Comparison of ENCODE assay signal across 8 cellular contexts in the genomic region with DNA sequence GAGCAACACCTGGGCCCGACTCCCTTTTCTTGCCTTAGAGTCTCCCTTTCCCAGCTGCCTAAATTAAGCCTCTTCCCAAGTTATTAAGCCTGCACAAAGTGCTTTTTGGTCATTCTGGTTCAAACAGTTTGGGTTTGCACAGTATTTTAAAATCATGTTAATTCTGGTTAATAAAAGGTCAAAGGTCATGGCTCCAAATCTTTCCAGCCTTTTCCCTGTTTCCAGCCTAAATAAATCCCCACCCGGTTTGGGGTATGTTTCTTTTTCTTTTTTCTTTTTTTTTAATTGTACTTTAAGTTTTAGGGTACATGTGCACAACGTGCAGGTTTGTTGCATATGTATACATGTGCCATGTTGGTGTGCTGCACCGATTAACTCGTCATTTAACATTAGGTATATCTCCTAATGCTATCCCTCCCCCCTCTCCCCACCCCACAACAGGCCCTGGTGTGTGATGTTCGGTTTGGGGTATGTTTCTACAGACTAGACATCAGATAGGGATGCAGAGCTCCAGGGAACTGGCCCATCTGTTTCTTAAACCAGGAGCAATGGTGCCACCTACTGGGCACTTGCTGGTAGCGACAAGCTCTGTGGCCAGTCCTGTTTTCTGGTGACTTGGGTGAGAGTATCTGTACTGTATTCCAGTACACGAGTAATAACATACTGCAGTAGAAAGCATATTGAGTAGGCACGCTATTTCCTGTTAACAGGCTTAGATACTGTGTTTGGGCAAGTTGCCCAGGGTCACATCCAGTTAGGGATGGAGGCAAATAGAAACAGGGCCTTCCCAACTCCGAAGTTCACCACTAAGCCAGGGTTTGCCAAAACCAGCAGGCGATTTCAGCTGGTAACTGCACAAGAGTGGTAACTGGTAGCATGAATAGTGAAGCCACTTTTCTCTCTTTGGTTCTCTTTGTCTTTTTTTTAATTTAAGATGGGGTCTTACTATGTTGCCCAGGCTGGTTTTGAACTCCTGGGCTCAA.
DNase-seq lines count a peak whose midpoint lies in the region; ATAC-seq and TF ChIP-seq lines count a peak whose summit lies in the region.

No MANE protein-coding gene starts in this region.

- ATAC-seq in HG03108 (IDR thresholded peaks at IDR 0.05; ENCODE audit: unreplicated experiment) = peak; percentile 85
- peak; percentile 98 for ATAC-seq in left lobe of liver
- ATAC-seq in HG02588 (IDR thresholded peaks at IDR 0.05; ENCODE audit: unreplicated experiment) = no peak

- no peak overlapping the region for H3K4me3 Mint-ChIP-seq in chondrocyte (ENCODE audit: unreplicated experiment)

- peaks cover 13% of the 10 kb centered on the region for H3K4me1 Mint-ChIP-seq in chondrocyte (ENCODE audit: low read depth)

- H3K36me3 Mint-ChIP-seq in chondrocyte (ENCODE audit: low read depth) = no peaks in the 10 kb centered on the region

- no peaks in the 10 kb centered on the region for H3K27me3 Mint-ChIP-seq in chondrocyte (ENCODE audit: low read depth)

- no peaks in the 10 kb centered on the region for H3K9me3 Mint-ChIP-seq in chondrocyte (ENCODE audit: low read depth)

- H3K27ac Mint-ChIP-seq in chondrocyte (ENCODE audit: unreplicated experiment) = peak overlapping the region; percentile 22

- peak; percentile 93 for TF ChIP-seq CTCF in chondrocyte (IDR thresholded peaks at IDR 0.05)

- DNase-seq in GM04503 (ENCODE audit: low read depth) (peak; percentile 45), NCI-H510A (lab: John Stamatoyannopoulos, UW) (peak; percentile 53), chondrocyte (ENCODE audit: low spot score) (no peak), left lobe of liver (ENCODE audit: low spot score) (peak; percentile 83)
- peak; percentile 77 to 84 for DNase-seq in activated CD4-positive, alpha-beta T cell treated with anti-CD3 and anti-CD28 coated beads for 4 hours
- peak; percentile 88 for DNase-seq in stimulated activated CD4-positive, alpha-beta T cell treated with anti-CD3 and anti-CD28 coated beads, Interleukin-4, amount 100 ng/mL, for 24 hours
